In genomic region chr3:5531741-5532140, GRCh38 we compare ENCODE assay signal across 24 cellular contexts.
"Had no signal": no experiment of that assay in that cellular context is flagged by ENCODE, and none has a peak within 500 bp of the region (broad histone marks: within the 10 kb centered on the region; RNA-seq: fewer than 3 reads in every experiment).

No MANE protein-coding gene starts in this region.

- H3K4me2 ChIP-seq: smooth muscle cell had no signal

- H3K4me1 ChIP-seq: esophagus squamous epithelium, heart right ventricle, left lung, parathyroid adenoma, stomach, tibial artery had no signal

- H3K27ac ChIP-seq: esophagus squamous epithelium, heart right ventricle, left lung, parathyroid adenoma, stomach, tibial artery had no signal

- ATAC-seq: effector memory CD8-positive, alpha-beta T cell; heart right ventricle; left cardiac atrium; left lung; mucosa of descending colon; natural killer cell treated with Interleukin-12 subunit alpha and Interleukin-12 subunit beta and Interleukin-15 and Interleukin-18, amount 100 ng/mL, for 72 hours; sciatic nerve; stimulated activated effector memory CD8-positive, alpha-beta T cell treated with anti-CD3 and anti-CD28 coated beads, Interleukin-12 subunit alpha, Interleukin-12 subunit beta, amount 100 ng/mL, for 72 hours had no signal

- H2AFZ ChIP-seq: parathyroid adenoma had no signal

- H3K36me3 ChIP-seq: esophagus squamous epithelium, heart right ventricle, left lung, stomach, tibial artery had no signal

- DNase-seq: cortex of kidney; effector memory CD8-positive, alpha-beta T cell; erythroblast; esophagus squamous epithelium; foreskin melanocyte; glutamatergic neuron; heart right ventricle; hippocampal formation; left cardiac atrium; left lung; mesenchymal stem cell; mucosa of descending colon; naive B cell; stimulated activated CD4-positive, alpha-beta T cell treated with anti-CD3 and anti-CD28 coated beads, Interleukin-12 subunit alpha, Interleukin-12 subunit beta, amount 100 ng/mL, for 4 hours; stimulated activated CD4-positive, alpha-beta T cell treated with anti-CD3 and anti-CD28 coated beads, Interleukin-1b, Interleukin-23, amount 100 ng/mL, for 48 hours; stimulated activated CD4-positive, alpha-beta T cell treated with anti-CD3 and anti-CD28 coated beads, Interleukin-4, amount 100 ng/mL, for 24 hours; stimulated activated naive CD4-positive, alpha-beta T cell treated with Interleukin-2 at 50 U/mL for 16 hours; stomach; tibial artery had no signal

- H3K9ac ChIP-seq: parathyroid adenoma had no signal

- H3K9me3 ChIP-seq: esophagus squamous epithelium, left lung, mucosa of descending colon, stomach, tibial artery had no signal

- H3K4me3 ChIP-seq: esophagus squamous epithelium, heart right ventricle, left lung, mucosa of descending colon, smooth muscle cell, stomach, tibial artery had no signal

- H3K79me2 ChIP-seq: parathyroid adenoma had no signal

- H3K27me3 ChIP-seq: left lung, tibial artery had no signal
